ENCODE assay signal across 9 cellular contexts in genomic region chr6:163793584-163793983, GRCh38.
DNase-seq lines count a peak whose midpoint lies in the region; ATAC-seq and TF ChIP-seq lines count a peak whose summit lies in the region.
"Had no signal": no experiment of that assay in that cellular context is flagged by ENCODE, and none has a peak within 500 bp of the region (broad histone marks: within the 10 kb centered on the region; RNA-seq: fewer than 3 reads in every experiment).

No MANE protein-coding gene starts in this region.

- peak; percentile 72 for DNase-seq in Caki2 (ENCODE audit: low read depth)
- DNase-seq in NCI-H345 treated with DMSO at 0.1 percent for 48 hours (lab: John Stamatoyannopoulos, UW; ENCODE audit: unreplicated experiment): no peak
- DNase-seq in UCSD-AML1 (lab: John Stamatoyannopoulos, UW; ENCODE audit: unreplicated experiment): no peak
- no peak for DNase-seq in HEK293T (ENCODE audit: extremely low spot score)
- DNase-seq in activated naive CD4-positive, alpha-beta T cell (lab: John Stamatoyannopoulos, UW): no peak
- DNase-seq: NCI-H510A treated with DMSO at 0.1 percent for 48 hours had no signal

- in situ Hi-C loops in Caki2 (cut with HindIII; ENCODE audit: low pct_unique_long_range_greater_than_20kb, low sequenced_read_pairs): no loop called here

- CTCF ChIA-PET in HEK293T (lab: Yijun Ruan, JAX): no interaction called here

- POLR2A ChIA-PET in HEK293T (lab: Yijun Ruan, JAX): no interaction called here

- ATAC-seq in GM19468 (IDR thresholded peaks at IDR 0.05; ENCODE audit: extremely low read depth, unreplicated experiment): peak; percentile 71
- ATAC-seq in HG03354 (IDR thresholded peaks at IDR 0.05; ENCODE audit: poor library complexity, severe bottlenecking, unreplicated experiment): peak; percentile 90
- peak; percentile 95 for ATAC-seq in esophagus mucosa

TF ChIP-seq in HEK293T, 16 proteins besides CTCF, POLR2A, EP300 and RAD21:
- TF ChIP-seq NFRKB (IDR thresholded peaks at IDR 0.05): no peak
- no peak for TF ChIP-seq FOXK2 (IDR thresholded peaks at IDR 0.05)
- TF ChIP-seq ZNF384 (IDR thresholded peaks at IDR 0.05): no peak
- no peak for TF ChIP-seq SP1 (IDR thresholded peaks at IDR 0.05)
- TF ChIP-seq TARDBP (IDR thresholded peaks at IDR 0.05): no peak
- TF ChIP-seq SUZ12 (IDR thresholded peaks at IDR 0.05): no peak
- no peak for TF ChIP-seq ARNT (IDR thresholded peaks at IDR 0.05)
- no peak for TF ChIP-seq ELF4 (IDR thresholded peaks at IDR 0.05)
- no peak for TF ChIP-seq L3MBTL2 (conservative IDR thresholded peaks at IDR 0.05)
- no peak for TF ChIP-seq BHLHE40 (IDR thresholded peaks at IDR 0.05; ENCODE audit: borderline replicate concordance)
- TF ChIP-seq LEF1 (IDR thresholded peaks at IDR 0.05; ENCODE audit: borderline replicate concordance): no peak
- no peak for TF ChIP-seq FOXA1 (IDR thresholded peaks at IDR 0.05)
- TF ChIP-seq CTBP1 (IDR thresholded peaks at IDR 0.05; ENCODE audit: borderline replicate concordance): no peak
